In the genomic region with DNA sequence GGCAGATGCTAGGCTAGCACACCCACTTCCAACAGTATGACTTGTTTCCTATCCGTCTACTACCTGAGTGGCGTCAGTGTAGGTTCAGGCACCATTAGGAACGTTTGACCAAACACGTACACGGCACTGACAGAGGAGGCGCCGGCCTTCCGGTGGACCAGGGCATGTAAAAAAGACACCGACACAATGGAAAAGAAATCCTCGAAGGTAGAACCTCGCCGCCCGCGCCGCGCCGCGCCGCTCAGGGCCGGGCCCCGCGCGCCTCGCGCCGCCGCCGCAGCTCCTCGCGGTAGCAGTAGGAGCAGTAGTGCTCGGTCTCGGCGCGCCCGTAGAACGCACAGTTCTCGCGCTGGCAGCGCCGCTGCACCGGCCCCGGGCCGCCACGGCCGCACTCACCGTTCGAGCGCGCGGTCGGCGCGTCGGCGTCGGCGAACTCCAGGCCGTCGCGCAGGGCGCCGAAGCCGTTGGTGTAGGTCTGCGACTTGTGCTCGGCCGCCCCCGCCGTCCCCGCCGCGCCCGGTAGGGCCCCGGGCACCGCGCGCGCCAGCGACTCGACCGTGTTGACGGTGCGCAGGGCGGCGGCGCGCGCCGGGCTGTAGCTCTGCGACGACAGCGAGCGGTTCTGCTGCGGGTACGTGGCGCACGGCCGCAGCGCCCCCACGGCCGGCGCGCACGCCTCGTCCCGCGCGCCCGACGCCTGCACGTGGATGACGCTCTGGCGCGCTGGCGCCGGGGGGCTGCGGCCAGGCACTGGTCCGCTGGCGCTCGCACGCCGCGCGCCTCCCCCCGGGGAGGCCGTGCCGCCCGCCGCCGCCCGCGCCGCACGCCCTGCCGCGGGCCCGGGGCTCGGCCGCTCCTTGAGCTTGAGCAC, we compare ENCODE assay signal across 9 cellular contexts.
DNase-seq lines count a peak whose midpoint lies in the region; ATAC-seq and TF ChIP-seq lines count a peak whose summit lies in the region.
"Had no signal": no experiment of that assay in that cellular context is flagged by ENCODE, and none has a peak within 500 bp of the region (broad histone marks: within the 10 kb centered on the region; RNA-seq: fewer than 3 reads in every experiment).

No MANE protein-coding gene starts in this region.

- peaks cover 47% of the 10 kb centered on the region for H3K4me1 Mint-ChIP-seq in central memory CD8-positive, alpha-beta T cell

- H3K9me3 ChIP-seq in cardiac muscle cell (ENCODE audit: low read depth) (no peaks in the 10 kb centered on the region), mucosa of rectum (ENCODE audit: control insufficient read depth in 2 of 2, low read length in 2 of 2) (no peaks in the 10 kb centered on the region)

- H3K27ac Mint-ChIP-seq in central memory CD8-positive, alpha-beta T cell (ENCODE audit: low read depth), result peak overlapping the region; percentile 94

- H3K4me1 ChIP-seq in cardiac muscle cell (ENCODE audit: low read depth), result no peaks in the 10 kb centered on the region
- H3K4me1 ChIP-seq in mucosa of rectum (ENCODE audit: control insufficient read depth in 2 of 2, insufficient read depth in 2 of 2, low read length in 2 of 2), result peaks cover 4 to 10% of the 10 kb centered on the region in 2 donors
- no peaks in the 10 kb centered on the region for H3K4me1 ChIP-seq in urinary bladder (ENCODE audit: insufficient read depth)

- 2% methylated on average over 138 of the region's 138 CpGs for WGBS in urinary bladder

- no peak for TF ChIP-seq CTCF in cardiac muscle cell (IDR thresholded peaks at IDR 0.05; ENCODE audit: low read depth, low read length)

- H3K27me3 Mint-ChIP-seq in central memory CD8-positive, alpha-beta T cell, result no peaks in the 10 kb centered on the region

- ATAC-seq in central memory CD8-positive, alpha-beta T cell (replicated peaks; ENCODE audit: extremely low read depth, poor library complexity, severe bottlenecking), result peak; percentile 65
- no peak for ATAC-seq in GM18868 (IDR thresholded peaks at IDR 0.05; ENCODE audit: unreplicated experiment)
- no peak for ATAC-seq in GM19351 (IDR thresholded peaks at IDR 0.05; ENCODE audit: unreplicated experiment)

- H3K9ac ChIP-seq in mucosa of rectum (ENCODE audit: low read depth in 1 of 2, low read length in 2 of 2), result peak overlapping the region in 1 of 2 donors; percentile 52

- H3K9me3 Mint-ChIP-seq in central memory CD8-positive, alpha-beta T cell, result no peaks in the 10 kb centered on the region

- peak overlapping the region; percentile 10 for H3K4me3 ChIP-seq in cardiac muscle cell
- peak overlapping the region; percentile 40 to 57 for H3K4me3 ChIP-seq in mucosa of rectum (ENCODE audit: low read length in 2 of 2)
- H3K4me3 ChIP-seq in urinary bladder (ENCODE audit: low read depth, low read length), result peak overlapping the region; percentile 44

- intact Hi-C loops in cardiac septum (cut with DNase I), result loop anchor here (5.0 to 10.0 kb wide), 4 partner anchors 81 to 578 kb away; a partner anchor contains a TSS

- H3K36me3 Mint-ChIP-seq in central memory CD8-positive, alpha-beta T cell (ENCODE audit: insufficient read depth), result peaks cover 11% of the 10 kb centered on the region

- H3K36me3 ChIP-seq in cardiac muscle cell (no peaks in the 10 kb centered on the region), mucosa of rectum (ENCODE audit: control insufficient read depth in 2 of 2, insufficient read depth in 2 of 2, low read length in 2 of 2) (no peaks in the 10 kb centered on the region), urinary bladder (ENCODE audit: insufficient read depth) (no peaks in the 10 kb centered on the region)

- DNase-seq in cardiac muscle cell (ENCODE audit: low read depth in 1 of 2, low spot score in 1 of 2) (peak; percentile 31 to 39), cardiac septum (ENCODE audit: low spot score) (no peak), DMS114 treated with DMSO at 0.1 percent for 48 hours (lab: John Stamatoyannopoulos, UW; ENCODE audit: unreplicated experiment) (no peak)
- peak in 1 of 2 donors; percentile 32 for DNase-seq in central memory CD8-positive, alpha-beta T cell (ENCODE audit: low spot score in 2 of 2)
- DNase-seq: left cardiac atrium had no signal

- no peak overlapping the region for H3K27ac ChIP-seq in cardiac muscle cell
- H3K27ac ChIP-seq in mucosa of rectum (ENCODE audit: low read depth in 2 of 2, low read length in 2 of 2), result no peak overlapping the region
- no peak overlapping the region for H3K27ac ChIP-seq in urinary bladder (ENCODE audit: low read depth)

- H3K4me3 Mint-ChIP-seq in central memory CD8-positive, alpha-beta T cell, result peak overlapping the region; percentile 93

- H3K27me3 ChIP-seq in cardiac muscle cell (peaks cover 61% of the 10 kb centered on the region), mucosa of rectum (ENCODE audit: control insufficient read depth in 2 of 2, insufficient read depth in 2 of 2, low read length in 2 of 2) (no peaks in the 10 kb centered on the region)

Comparison
In these comparisons a context has a peak if more than half of its experiments do, and no peak if none do; other contexts are left out.
1. DNase-seq: peak in cardiac muscle cell (2 of 2); none in cardiac septum (single experiment) and DMS114 treated with DMSO at 0.1 percent for 48 hours (single experiment).
2. Peak in every context shown above with its lines, with median percentiles within 50 percentile points of each other: H3K4me3 ChIP-seq.